ENCODE assay signal across 8 cellular contexts in genomic region chr9:21964925-21965385, GRCh38. TPM values are rescaled to one million over a fixed set of nuclear protein-coding genes. Genes with fewer than 3 reads are reported as not detected.
DNase-seq lines count a peak whose midpoint lies in the region; ATAC-seq and TF ChIP-seq lines count a peak whose summit lies in the region.

No MANE protein-coding gene starts in this region.

- H3K9me3 ChIP-seq in ectodermal cell (ENCODE audit: control insufficient read depth, low read length) (no peaks in the 10 kb centered on the region), tibial nerve (peaks cover 0 to 19% (median 0%) of the 10 kb centered on the region in 4 donors)

- H3K9me3 Mint-ChIP-seq in T-helper 2 cell treated with Interferon-gamma antibody and Interleukin-4, amounts not matched to agents 5 μg/mL and 100 μg/mL, for 36 hours: peaks cover 12% of the 10 kb centered on the region
- peaks cover 8 to 65% (median 41%) of the 10 kb centered on the region in 9 donors for H3K9me3 Mint-ChIP-seq in naive thymus-derived CD8-positive, alpha-beta T cell

- DNase-seq in T-helper 2 cell treated with Interferon-gamma antibody and Interleukin-4, amounts not matched to agents 5 μg/mL and 100 μg/mL, for 36 hours (ENCODE audit: low spot score): peak; percentile 73
- DNase-seq in naive thymus-derived CD8-positive, alpha-beta T cell: peak in 7 of 10 donors; percentile 12 to 47 (median 33)
- DNase-seq in tibial nerve (ENCODE audit: low spot score in 2 of 2) (no peak), caudate nucleus (lab: John Stamatoyannopoulos, UW) (no peak), COR-L47 (lab: John Stamatoyannopoulos, UW) (no peak)

- peak overlapping the region; percentile 26 for H3K4me3 ChIP-seq in ectodermal cell (ENCODE audit: insufficient read depth, low read depth, low read length)
- peak overlapping the region in 3 of 4 donors; percentile 9 to 28 (median 16) for H3K4me3 ChIP-seq in tibial nerve

- no peak for TF ChIP-seq POLR2A in tibial nerve (IDR thresholded peaks at IDR 0.05)

- 3% methylated on average over 29 of the region's 29 CpGs for WGBS in ectodermal cell, 2 experiments
- WGBS in tibial nerve, 2 donors: 4 to 5% methylated on average over 29 of the region's 29 CpGs

- POLR2A ChIA-PET in naive thymus-derived CD8-positive, alpha-beta T cell (lab: Charles Lee): no interaction called here

- H3K27me3 Mint-ChIP-seq in T-helper 2 cell treated with Interferon-gamma antibody and Interleukin-4, amounts not matched to agents 5 μg/mL and 100 μg/mL, for 36 hours (ENCODE audit: low read depth): peaks cover 90% of the 10 kb centered on the region
- H3K27me3 Mint-ChIP-seq in naive thymus-derived CD8-positive, alpha-beta T cell: peaks cover 60 to 100% (median 84%) of the 10 kb centered on the region in 5 donors

- H3K27ac Mint-ChIP-seq in T-helper 2 cell treated with Interferon-gamma antibody and Interleukin-4, amounts not matched to agents 5 μg/mL and 100 μg/mL, for 36 hours: peak overlapping the region; percentile 52
- H3K27ac Mint-ChIP-seq in naive thymus-derived CD8-positive, alpha-beta T cell: peak overlapping the region in 1 of 10 donors; percentile 24

- TF ChIP-seq EP300 in tibial nerve (IDR thresholded peaks at IDR 0.05): no peak

- no peak overlapping the region for H3K27ac ChIP-seq in ectodermal cell (ENCODE audit: insufficient read depth, low read depth, low read length, poor library complexity, severe bottlenecking)
- no peak overlapping the region for H3K27ac ChIP-seq in tibial nerve
- no peak overlapping the region for H3K27ac ChIP-seq in caudate nucleus (ENCODE audit: low read depth, low read length)

- peaks cover 32% of the 10 kb centered on the region for H3K4me1 Mint-ChIP-seq in T-helper 2 cell treated with Interferon-gamma antibody and Interleukin-4, amounts not matched to agents 5 μg/mL and 100 μg/mL, for 36 hours (ENCODE audit: low read depth)
- peaks cover 2 to 25% (median 22%) of the 10 kb centered on the region in 4 donors for H3K4me1 Mint-ChIP-seq in naive thymus-derived CD8-positive, alpha-beta T cell

- H3K4me1 ChIP-seq in ectodermal cell (ENCODE audit: control insufficient read depth, insufficient read depth, low read length) (peaks cover 12% of the 10 kb centered on the region), tibial nerve (peaks cover 0 to 27% (median 10%) of the 10 kb centered on the region in 4 donors)

- peaks cover 25% of the 10 kb centered on the region for H3K36me3 Mint-ChIP-seq in T-helper 2 cell treated with Interferon-gamma antibody and Interleukin-4, amounts not matched to agents 5 μg/mL and 100 μg/mL, for 36 hours (ENCODE audit: low read depth)
- H3K36me3 Mint-ChIP-seq in naive thymus-derived CD8-positive, alpha-beta T cell: peaks cover 24 to 42% (median 29%) of the 10 kb centered on the region in 3 donors

- H3K27me3 ChIP-seq in ectodermal cell (ENCODE audit: control insufficient read depth, insufficient read depth, low read length, poor library complexity, severe bottlenecking) (peaks cover 76% of the 10 kb centered on the region), tibial nerve (peaks cover 9 to 67% of the 10 kb centered on the region in 2 donors)

- ATAC-seq in GM18502 (IDR thresholded peaks at IDR 0.05; ENCODE audit: poor library complexity, unreplicated experiment) (peak; percentile 68), HG02798 (IDR thresholded peaks at IDR 0.05; ENCODE audit: poor library complexity, unreplicated experiment) (peak; percentile 70)
- peak; percentile 67 to 68 for ATAC-seq in naive thymus-derived CD8-positive, alpha-beta T cell

- peak overlapping the region; percentile 69 for H3K4me3 Mint-ChIP-seq in T-helper 2 cell treated with Interferon-gamma antibody and Interleukin-4, amounts not matched to agents 5 μg/mL and 100 μg/mL, for 36 hours
- H3K4me3 Mint-ChIP-seq in naive thymus-derived CD8-positive, alpha-beta T cell: peak overlapping the region; percentile 34 to 74 (median 52)

- TF ChIP-seq CTCF in tibial nerve (IDR thresholded peaks at IDR 0.05): no peak

- H3K36me3 ChIP-seq in ectodermal cell (ENCODE audit: control insufficient read depth, insufficient read depth, low read length): no peaks in the 10 kb centered on the region
- H3K36me3 ChIP-seq in tibial nerve: no peaks in the 10 kb centered on the region

RNA-seq across cellular contexts. Expression of gene CDKN2A, which starts 29.2 kb away (rescaled TPM):
- polyA plus RNA-seq in ectodermal cell (2013, experiment 1 of 4): 0.69 TPM
- polyA plus RNA-seq in ectodermal cell (2013, experiment 2 of 4): not detected
- polyA plus RNA-seq in ectodermal cell (2013, experiment 3 of 4): 0.43 TPM
- not detected for polyA plus RNA-seq in ectodermal cell (2013, experiment 4 of 4)
- under 1 TPM; 0.60 to 0.94 TPM for total RNA-seq in naive thymus-derived CD8-positive, alpha-beta T cell
- polyA plus RNA-seq in naive thymus-derived CD8-positive, alpha-beta T cell: 1 to 10 TPM in 1 of 3 donors, under 1 TPM in 1, not detected in 1; 0.16 to 4.6 TPM
- 10 to 100 TPM in 1 of 4 donors, 1 to 10 TPM in 3; 1.7 to 11.6 (median 2.4) TPM for total RNA-seq in tibial nerve

RNA-seq across cellular contexts. Expression of gene CDKN2B-AS1, which starts 29.6 kb away (rescaled TPM):
- not detected for polyA plus RNA-seq in ectodermal cell (2013, experiment 1 of 4)
- not detected for polyA plus RNA-seq in ectodermal cell (2013, experiment 2 of 4)
- polyA plus RNA-seq in ectodermal cell (2013, experiment 3 of 4): not detected
- not detected for polyA plus RNA-seq in ectodermal cell (2013, experiment 4 of 4)
- under 1 TPM in 1 of 2 experiments, not detected in 1; 0.60 TPM for total RNA-seq in naive thymus-derived CD8-positive, alpha-beta T cell
- not detected for polyA plus RNA-seq in naive thymus-derived CD8-positive, alpha-beta T cell
- 1 to 10 TPM in 1 of 4 donors, under 1 TPM in 2, not detected in 1; 0.59 to 1.5 (median 0.90) TPM for total RNA-seq in tibial nerve

RNA-seq across cellular contexts. Expression of gene CDKN2B, which starts 44.1 kb away (rescaled TPM):
- polyA plus RNA-seq in ectodermal cell (2013, experiment 1 of 4): 0.17 TPM
- 0.14 TPM for polyA plus RNA-seq in ectodermal cell (2013, experiment 2 of 4)
- 0.27 TPM for polyA plus RNA-seq in ectodermal cell (2013, experiment 3 of 4)
- polyA plus RNA-seq in ectodermal cell (2013, experiment 4 of 4): 0.08 TPM
- total RNA-seq in naive thymus-derived CD8-positive, alpha-beta T cell: not detected
- polyA plus RNA-seq in naive thymus-derived CD8-positive, alpha-beta T cell: under 1 TPM in 2 of 3 donors, not detected in 1; 0.17 to 0.31 TPM
- total RNA-seq in tibial nerve: 10 to 100 TPM; 18.2 to 33.1 (median 27.6) TPM

Comparison
In these comparisons a context has a peak if more than half of its experiments do, and no peak if none do; other contexts are left out.
1. DNase-seq: peak in T-helper 2 cell treated with Interferon-gamma antibody and Interleukin-4, amounts not matched to agents 5 μg/mL and 100 μg/mL, for 36 hours (single experiment) and naive thymus-derived CD8-positive, alpha-beta T cell (7 of 10); none in tibial nerve (0 of 2), caudate nucleus (0 of 61) and COR-L47 (single experiment).
2. RNA of gene CDKN2B, which starts 44.1 kb away (total RNA-seq): 18.2 to 33.1 TPM in tibial nerve; not detected in naive thymus-derived CD8-positive, alpha-beta T cell; every median in the first group is over 10 times any median in the second.
3. Peak in every context shown above with its lines, with median percentiles within 50 percentile points of each other: ATAC-seq.